Comparison of ENCODE assay signal across 8 cellular contexts in the genomic region with DNA sequence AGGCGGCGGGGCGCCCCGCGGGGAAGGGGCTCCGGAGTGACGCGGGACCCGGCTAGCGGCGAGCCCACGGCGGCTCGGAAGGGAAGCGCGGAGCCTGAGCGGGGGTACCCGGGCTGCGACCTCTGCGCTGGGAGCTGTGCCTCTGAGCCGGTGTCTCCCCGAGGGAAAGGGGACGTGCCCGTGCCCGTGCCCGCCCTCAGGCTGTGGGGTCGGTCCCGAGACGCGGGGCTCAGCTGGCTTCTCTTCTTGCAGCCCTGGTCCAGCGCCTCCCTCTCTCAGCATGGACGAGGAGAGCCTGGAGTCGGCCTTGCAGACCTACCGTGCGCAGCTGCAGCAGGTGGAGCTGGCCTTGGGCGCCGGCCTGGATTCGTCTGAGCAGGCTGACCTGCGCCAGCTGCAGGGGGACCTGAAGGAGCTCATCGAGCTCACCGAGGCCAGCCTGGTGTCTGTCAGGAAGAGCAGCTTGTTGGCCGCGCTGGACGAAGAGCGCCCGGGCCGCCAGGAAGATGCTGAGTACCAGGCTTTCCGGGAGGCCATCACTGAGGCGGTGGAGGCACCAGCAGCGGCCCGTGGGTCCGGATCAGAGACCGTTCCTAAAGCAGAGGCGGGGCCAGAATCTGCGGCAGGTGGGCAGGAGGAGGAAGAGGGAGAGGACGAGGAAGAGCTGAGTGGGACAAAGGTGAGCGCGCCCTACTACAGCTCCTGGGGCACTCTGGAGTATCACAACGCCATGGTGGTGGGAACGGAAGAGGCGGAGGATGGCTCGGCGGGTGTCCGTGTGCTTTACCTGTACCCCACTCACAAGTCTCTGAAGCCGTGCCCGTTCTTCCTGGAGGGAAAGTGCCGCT. TPM values are rescaled to one million over a fixed set of nuclear protein-coding genes. Genes with fewer than 3 reads are reported as not detected.
DNase-seq lines count a peak whose midpoint lies in the region; ATAC-seq, FAIRE-seq and TF ChIP-seq lines count a peak whose summit lies in the region.

No MANE protein-coding gene starts in this region.

- peak overlapping the region; percentile 82 for H3K9ac ChIP-seq in HUES64 (ENCODE audit: low read depth, low read length)
- H3K9ac ChIP-seq in K562 (ENCODE audit: insufficient read depth in 1 of 2, low read depth in 2 of 2, low read length in 2 of 2): peak overlapping the region; percentile 90 to 95
- peak overlapping the region in 1 of 2 donors; percentile 55 for H3K9ac ChIP-seq in kidney (ENCODE audit: low read length in 2 of 2)

- H3K36me3 ChIP-seq in HUES64 (ENCODE audit: insufficient read depth, low read length) (peaks cover 53% of the 10 kb centered on the region), K562 (ENCODE audit: control insufficient read depth, insufficient read depth, low read length) (peaks cover 74% of the 10 kb centered on the region), kidney (ENCODE audit: control insufficient read depth in 1 of 2, insufficient read depth in 2 of 2, low read length in 2 of 2) (peaks cover 10 to 47% of the 10 kb centered on the region in 2 donors)

- peaks cover 70% of the 10 kb centered on the region for H3K4me1 Mint-ChIP-seq in stimulated activated naive CD8-positive, alpha-beta T cell treated with anti-CD3 and anti-CD28 coated beads, Interleukin-15, amount 100 ng/mL, for 72 hours

- CTCF ChIA-PET in A549 (lab: Yijun Ruan, JAX) (interaction anchor here (0.6 to 1.6 kb wide), 7 partner anchors 10 to 271 kb away, joined by 3 to 5 read pairs (median 3); a partner anchor contains a TSS), K562 (lab: Yijun Ruan, JAX; ENCODE audit: low intra/inter-chr PET ratio) (interaction anchor here (2.6 kb wide), 1 partner anchor 156 kb away, joined by 18 read pairs; a partner anchor contains a TSS)

- H3K4me3 ChIP-seq in A549 (peak overlapping the region; percentile 98), HUES64 (ENCODE audit: low read length) (peak overlapping the region; percentile 89), K562 (peak overlapping the region; percentile 100), kidney (ENCODE audit: low read length in 2 of 2) (peak overlapping the region; percentile 56 to 76)

- peaks cover 69% of the 10 kb centered on the region for H3K79me2 ChIP-seq in K562 (ENCODE audit: control insufficient read depth, insufficient read depth, low read length)

- peak overlapping the region; percentile 95 for H3K4me2 ChIP-seq in A549
- peak overlapping the region; percentile 99 for H3K4me2 ChIP-seq in K562 (ENCODE audit: insufficient read depth, low read length)

- FAIRE-seq in A549 (lab: Jason Lieb, UNC): no peak
- FAIRE-seq in K562 (lab: Jason Lieb, UNC): no peak
- no peak for FAIRE-seq in kidney (lab: Jason Lieb, UNC)

- H3K27me3 Mint-ChIP-seq in stimulated activated naive CD8-positive, alpha-beta T cell treated with anti-CD3 and anti-CD28 coated beads, Interleukin-15, amount 100 ng/mL, for 72 hours: no peaks in the 10 kb centered on the region

- POLR2A ChIA-PET in A549 (lab: Yijun Ruan, JAX) (interaction anchor here (0.6 to 2.5 kb wide), 16 partner anchors 10 to 329 kb away, joined by 3 to 38 read pairs (median 4); a partner anchor contains a TSS), K562 (lab: Yijun Ruan, JAX) (interaction anchor here (0.6 to 4.0 kb wide), 13 partner anchors 10 to 187 kb away, joined by 3 to 27 read pairs (median 5); a partner anchor contains a TSS)

- whole genome bisulfite sequencing in A549 (ENCODE audit: missing lambda C conversion rate): 49% methylated on average over 39 of the region's 67 CpGs
- 26% methylated on average over 67 of the region's 67 CpGs for WGBS in HUES64
- WGBS in K562 (ENCODE audit: insufficient coverage, low coverage, missing lambda C conversion rate): 37% methylated on average over 37 of the region's 67 CpGs

- TF ChIP-seq RAD21 in A549 (conservative IDR thresholded peaks at IDR 0.05 in 1 of 2, IDR thresholded peaks at IDR 0.05 in 1 of 2) (no peak), K562 (CRISPR knock-in tag; conservative IDR thresholded peaks at IDR 0.05 in 1 of 2, IDR thresholded peaks at IDR 0.05 in 1 of 2) (no peak)

- peak overlapping the region; percentile 97 to 98 for H3K27ac ChIP-seq in A549
- H3K27ac ChIP-seq in HUES64 (ENCODE audit: low read depth, low read length): peak overlapping the region; percentile 18; the same call in 1 of the 2 replicates
- peak overlapping the region; percentile 96 for H3K27ac ChIP-seq in K562 (ENCODE audit: extremely low read depth, low read depth, low read length)
- H3K27ac ChIP-seq in kidney (ENCODE audit: low read depth in 2 of 2, low read length in 2 of 2): no peak overlapping the region

- peaks cover 22% of the 10 kb centered on the region for H4K20me1 ChIP-seq in K562 (replicated peaks; ENCODE audit: control insufficient read depth, insufficient read depth, low read length)

- TF ChIP-seq EP300 in A549 (IDR thresholded peaks at IDR 0.05): no peak
- no peak for TF ChIP-seq EP300 in K562 (IDR thresholded peaks at IDR 0.05; ENCODE audit: low read length)

- DNase-seq in A549 (ENCODE audit: low read depth in 1 of 2, low spot score in 1 of 2) (no peak), K562 (ENCODE audit: extremely low read depth in 1 of 4, low spot score in 3 of 4) (peak in 2 of 4 experiments; percentile 5 to 15), kidney (peak; percentile 79), NCI-H524 treated with DMSO at 0.1 percent for 48 hours (lab: John Stamatoyannopoulos, UW) (no peak)
- DNase-seq in stimulated activated naive CD8-positive, alpha-beta T cell treated with anti-CD3 and anti-CD28 coated beads, Interleukin-15, amount 100 ng/mL, for 72 hours: peak in 1 of 2 donors; percentile 15
- no peak for DNase-seq in stimulated activated CD4-positive, alpha-beta T cell treated with anti-CD3 and anti-CD28 coated beads, Interleukin-2, amount 100 ng/mL, for 24 hours

- TF ChIP-seq CTCF in A549 (IDR thresholded peaks at IDR 0.05) (no peak), K562 (IDR thresholded peaks at IDR 0.05 in 2 of 3, conservative IDR thresholded peaks at IDR 0.05 in 1 of 3; ENCODE audit: insufficient read depth in 2 of 3, low read depth in 1 of 3, low read length in 3 of 3) (no peak), kidney (IDR thresholded peaks at IDR 0.05; ENCODE audit: borderline replicate concordance, extremely low read depth, insufficient read depth) (no peak)

- in situ Hi-C loops in K562 (cut with MboI): loop anchor here (5.0 kb wide), 1 partner anchor 154 kb away; a partner anchor contains a TSS

- H3K9me3 ChIP-seq in A549: peaks cover 10% of the 10 kb centered on the region
- H3K9me3 ChIP-seq in HUES64 (ENCODE audit: insufficient read depth, low read depth, low read length): no peaks in the 10 kb centered on the region
- H3K9me3 ChIP-seq in K562 (replicated peaks; ENCODE audit: control insufficient read depth, insufficient read depth, low read depth, low read length): no peaks in the 10 kb centered on the region
- no peaks in the 10 kb centered on the region for H3K9me3 ChIP-seq in kidney (ENCODE audit: control insufficient read depth in 1 of 2, low read length in 2 of 2)

- intact Hi-C loops in K562 (cut with micrococcal nuclease): loop anchor here (5.0 to 10.0 kb wide), 4 partner anchors 76 to 249 kb away; a partner anchor contains a TSS
- intact Hi-C loops in kidney (cut with DNase I): no loop called here

- H3K4me1 ChIP-seq in A549 (peaks cover 21% of the 10 kb centered on the region), HUES64 (ENCODE audit: insufficient read depth, low read length) (no peaks in the 10 kb centered on the region), K562 (replicated peaks in 1 of 2; ENCODE audit: control insufficient read depth in 2 of 2, insufficient read depth in 2 of 2, low read length in 2 of 2) (peaks cover 13 to 53% of the 10 kb centered on the region in 2 experiments), kidney (ENCODE audit: control insufficient read depth in 1 of 2, insufficient read depth in 1 of 2, low read depth in 1 of 2, low read length in 2 of 2) (peaks cover 6 to 17% of the 10 kb centered on the region in 2 donors)

- H3K27ac Mint-ChIP-seq in stimulated activated naive CD8-positive, alpha-beta T cell treated with anti-CD3 and anti-CD28 coated beads, Interleukin-15, amount 100 ng/mL, for 72 hours: peak overlapping the region; percentile 64 to 88

- H3K4me3 Mint-ChIP-seq in stimulated activated naive CD8-positive, alpha-beta T cell treated with anti-CD3 and anti-CD28 coated beads, Interleukin-15, amount 100 ng/mL, for 72 hours: peak overlapping the region; percentile 89 to 90

- H3K27me3 ChIP-seq in HUES64 (ENCODE audit: insufficient read depth, low read length) (no peaks in the 10 kb centered on the region), K562 (ENCODE audit: control insufficient read depth in 2 of 2, insufficient read depth in 2 of 2, low read length in 2 of 2) (no peaks in the 10 kb centered on the region)

- TF ChIP-seq POLR2A in A549 (IDR thresholded peaks at IDR 0.05; ENCODE audit: low read length): no peak
- no peak for TF ChIP-seq POLR2A in K562 (conservative IDR thresholded peaks at IDR 0.05)

- no peaks in the 10 kb centered on the region for H3K9me1 ChIP-seq in K562 (ENCODE audit: control insufficient read depth, insufficient read depth, low read length)

- BruUV-seq in K562 (replicated peaks; lab: Mats Ljungman, UMichigan): TSS peak; percentile 54

- 0 out of 2 replicates have a peak overlapping the region, but pooled peaks have one; percentile 67 for H2AFZ ChIP-seq in K562 (ENCODE audit: low read depth, low read length)

- peaks cover 0 to 6% of the 10 kb centered on the region in 2 donors for H3K9me3 Mint-ChIP-seq in stimulated activated naive CD8-positive, alpha-beta T cell treated with anti-CD3 and anti-CD28 coated beads, Interleukin-15, amount 100 ng/mL, for 72 hours

- peak; percentile 2 to 17; a peak in 2 of 6 replicates for ATAC-seq in A549
- peak; percentile 9 for ATAC-seq in GM18868 (IDR thresholded peaks at IDR 0.05; ENCODE audit: unreplicated experiment)
- no peak for ATAC-seq in K562
- ATAC-seq in stimulated activated naive CD8-positive, alpha-beta T cell treated with anti-CD3 and anti-CD28 coated beads, Interleukin-15, amount 100 ng/mL, for 72 hours: peak; percentile 20

RNA-seq across cellular contexts. Expression of a gene that starts 0.7 kb away (rescaled TPM):
- polyA plus RNA-seq in A549 (2011; rRNA removed) (9.2 and 9.5 TPM in 2 replicates), A549 (2017; fragmentation: RNase III; extraction: RNeasy Plus Mini Kit Qiagen cat#74134 plus additional on column Dnase treatment) (22.6 to 25.6 TPM (median 23.9 TPM) in 3 replicates), K562 (2011; rRNA removed) (7.4 and 10.7 TPM in 2 replicates), K562 (2014; fragmentation: Illumina TruSeq; extraction: Trizol) (5.6 and 10.9 TPM in 2 replicates), K562 (2014; fragmentation: Nextera tagmentation; extraction: Ambion mirVana) (under 1 TPM; 0.14 to 0.21 TPM), K562 (2014; rRNA removed) (24.1 and 27.7 TPM in 2 replicates), kidney (ENCODE audit: insufficient read depth, low read depth, low replicate concordance) (39.6 TPM)
- 28.6 and 32.6 TPM in 2 replicates for polyA plus RNA-seq in A549 (2012; cell fraction: cytosol; rRNA removed)
- polyA plus RNA-seq in A549 (2012; cell fraction: nucleus; rRNA removed): 98.7 and 141 TPM in 2 replicates
- polyA minus RNA-seq in A549 (2011; rRNA and poly(A)+ RNA removed): 8.8 and 10.6 TPM in 2 replicates
- 16.8 TPM for polyA plus RNA-seq in HUES64 (2013, experiment 1 of 2)
- 16.4 TPM for polyA plus RNA-seq in HUES64 (2013, experiment 2 of 2)
- total RNA-seq in K562 (2011; cell fraction: chromatin; rRNA removed; ENCODE audit: low replicate concordance): 20.3 and 73.7 TPM in 2 replicates
- 43.4 and 48.4 TPM in 2 replicates for total RNA-seq in K562 (2011; cell fraction: nucleolus; rRNA removed)
- 35.6 and 47.3 TPM in 2 replicates for total RNA-seq in K562 (2011; cell fraction: nucleoplasm; rRNA removed)
- total RNA-seq in K562 (2014; rRNA removed) (19.4 and 26.6 TPM in 2 replicates), K562 (2014; rRNA removed; fragmentation: Illumina TruSeq; extraction: Trizol) (2.2 and 2.4 TPM in 2 replicates), K562 (2015; rRNA removed; fragmentation: Illumina TruSeq; extraction: Trizol) (7.9 and 8.4 TPM in 2 replicates), K562 (2021) (22.5 and 25.4 TPM in 2 replicates), kidney (30.5 TPM)
- polyA plus RNA-seq in K562 (2011; cell fraction: cytosol; rRNA removed): 6.2 and 15.4 TPM in 2 replicates
- 40.8 and 67.3 TPM in 2 replicates for polyA plus RNA-seq in K562 (2011; cell fraction: nucleus; rRNA removed)
- 14.8 and 18.0 TPM in 2 replicates for polyA plus RNA-seq in K562 (2012)
- polyA minus RNA-seq in K562 (2011; rRNA and poly(A)+ RNA removed): 2.7 and 4.6 TPM in 2 replicates
- polyA minus RNA-seq in K562 (2011; cell fraction: cytosol; rRNA and poly(A)+ RNA removed): 11.6 and 12.8 TPM in 2 replicates
- 9.8 and 11.2 TPM in 2 replicates for polyA minus RNA-seq in K562 (2011; cell fraction: nucleus; rRNA and poly(A)+ RNA removed)

RNA-seq across cellular contexts. Expression of a gene that starts 0.7 kb away (rescaled TPM):
- polyA plus RNA-seq in A549 (2011; rRNA removed): 14.1 and 25.1 TPM in 2 replicates
- polyA plus RNA-seq in A549 (2012; cell fraction: cytosol; rRNA removed): 50.5 and 52.7 TPM in 2 replicates
- polyA plus RNA-seq in A549 (2012; cell fraction: nucleus; rRNA removed): 81.2 and 97.2 TPM in 2 replicates
- polyA plus RNA-seq in A549 (2017; fragmentation: RNase III; extraction: RNeasy Plus Mini Kit Qiagen cat#74134 plus additional on column Dnase treatment): 29.7 to 33.2 TPM (median 31.1 TPM) in 3 replicates
- polyA minus RNA-seq in A549 (2011; rRNA and poly(A)+ RNA removed): 14.8 TPM in 2 replicates
- 14.0 TPM for polyA plus RNA-seq in HUES64 (2013, experiment 1 of 2)
- 12.9 TPM for polyA plus RNA-seq in HUES64 (2013, experiment 2 of 2)
- total RNA-seq in K562 (2011; cell fraction: chromatin; rRNA removed; ENCODE audit: low replicate concordance): 98.6 and 222 TPM in 2 replicates
- total RNA-seq in K562 (2011; cell fraction: nucleolus; rRNA removed): 116 and 124 TPM in 2 replicates
- total RNA-seq in K562 (2011; cell fraction: nucleoplasm; rRNA removed): 75.6 and 81.5 TPM in 2 replicates
- 64.3 and 74.1 TPM in 2 replicates for total RNA-seq in K562 (2014; rRNA removed)
- total RNA-seq in K562 (2014; rRNA removed; fragmentation: Illumina TruSeq; extraction: Trizol): 16.1 and 19.1 TPM in 2 replicates
- total RNA-seq in K562 (2015; rRNA removed; fragmentation: Illumina TruSeq; extraction: Trizol): 37.3 and 37.7 TPM in 2 replicates
- total RNA-seq in K562 (2021): 64.0 and 78.9 TPM in 2 replicates
- 37.5 and 39.5 TPM in 2 replicates for polyA plus RNA-seq in K562 (2011; rRNA removed)
- polyA plus RNA-seq in K562 (2011; cell fraction: cytosol; rRNA removed): 52.0 and 57.8 TPM in 2 replicates
- 132 and 147 TPM in 2 replicates for polyA plus RNA-seq in K562 (2011; cell fraction: nucleus; rRNA removed)
- polyA plus RNA-seq in K562 (2012): 44.1 and 48.2 TPM in 2 replicates
- polyA plus RNA-seq in K562 (2014; fragmentation: Illumina TruSeq; extraction: Trizol): 20.0 and 36.3 TPM in 2 replicates
- polyA plus RNA-seq in K562 (2014; fragmentation: Nextera tagmentation; extraction: Ambion mirVana): 1 to 10 TPM; 2.2 to 6.0 TPM
- 66.9 and 70.5 TPM in 2 replicates for polyA plus RNA-seq in K562 (2014; rRNA removed)
- polyA minus RNA-seq in K562 (2011; rRNA and poly(A)+ RNA removed): 18.4 and 33.9 TPM in 2 replicates
- 14.4 and 22.2 TPM in 2 replicates for polyA minus RNA-seq in K562 (2011; cell fraction: cytosol; rRNA and poly(A)+ RNA removed)
- 46.2 and 62.4 TPM in 2 replicates for polyA minus RNA-seq in K562 (2011; cell fraction: nucleus; rRNA and poly(A)+ RNA removed)
- 71.2 TPM for total RNA-seq in kidney
- 60.6 TPM for polyA plus RNA-seq in kidney (ENCODE audit: insufficient read depth, low read depth, low replicate concordance)

RNA-seq across cellular contexts. Expression of a gene that starts 12.1 kb away (rescaled TPM):
- polyA plus RNA-seq in A549 (2011; rRNA removed) (0.20 and 0.22 TPM in 2 replicates), A549 (2017; fragmentation: RNase III; extraction: RNeasy Plus Mini Kit Qiagen cat#74134 plus additional on column Dnase treatment) (0.63 to 0.69 TPM (median 0.66 TPM) in 3 replicates), K562 (2011; rRNA removed) (0.10 and 0.37 TPM in 2 replicates), K562 (2014; fragmentation: Illumina TruSeq; extraction: Trizol) (not detected in 2 replicates), K562 (2014; fragmentation: Nextera tagmentation; extraction: Ambion mirVana) (not detected), K562 (2014; rRNA removed) (3.2 and 3.5 TPM in 2 replicates), kidney (ENCODE audit: insufficient read depth, low read depth, low replicate concordance) (2.4 TPM)
- polyA plus RNA-seq in A549 (2012; cell fraction: cytosol; rRNA removed): 2.3 and 4.3 TPM in 2 replicates
- polyA plus RNA-seq in A549 (2012; cell fraction: nucleus; rRNA removed): 16.7 and 55.0 TPM in 2 replicates
- polyA minus RNA-seq in A549 (2011; rRNA and poly(A)+ RNA removed): not detected in 2 replicates
- 1.1 TPM for polyA plus RNA-seq in HUES64 (2013, experiment 1 of 2)
- polyA plus RNA-seq in HUES64 (2013, experiment 2 of 2): 1.2 TPM
- total RNA-seq in K562 (2011; cell fraction: chromatin; rRNA removed; ENCODE audit: low replicate concordance): not detected in 2 replicates
- total RNA-seq in K562 (2011; cell fraction: nucleolus; rRNA removed): 4.9 and 6.3 TPM in 2 replicates
- not detected in 2 replicates for total RNA-seq in K562 (2011; cell fraction: nucleoplasm; rRNA removed)
- total RNA-seq in K562 (2014; rRNA removed) (0.32 and 3.8 TPM in 2 replicates), K562 (2014; rRNA removed; fragmentation: Illumina TruSeq; extraction: Trizol) (not detected in 2 replicates), K562 (2015; rRNA removed; fragmentation: Illumina TruSeq; extraction: Trizol) (0.19 TPM in 1 of 2 replicates, not detected in the other), K562 (2021) (not detected in 2 replicates), kidney (64.5 TPM)
- 1.1 and 5.8 TPM in 2 replicates for polyA plus RNA-seq in K562 (2011; cell fraction: cytosol; rRNA removed)
- 1.4 and 13.8 TPM in 2 replicates for polyA plus RNA-seq in K562 (2011; cell fraction: nucleus; rRNA removed)
- polyA plus RNA-seq in K562 (2012): 0.87 and 1.3 TPM in 2 replicates
- polyA minus RNA-seq in K562 (2011; rRNA and poly(A)+ RNA removed): not detected in 2 replicates
- not detected in 2 replicates for polyA minus RNA-seq in K562 (2011; cell fraction: cytosol; rRNA and poly(A)+ RNA removed)
- 1.2 TPM in 1 of 2 replicates, not detected in the other for polyA minus RNA-seq in K562 (2011; cell fraction: nucleus; rRNA and poly(A)+ RNA removed)

RNA-seq across cellular contexts. Expression of a gene that starts 27.9 kb away (rescaled TPM):
- 2.5 and 2.8 TPM in 2 replicates for polyA plus RNA-seq in A549 (2011; rRNA removed)
- polyA plus RNA-seq in A549 (2012; cell fraction: cytosol; rRNA removed): 9.6 and 17.7 TPM in 2 replicates
- polyA plus RNA-seq in A549 (2012; cell fraction: nucleus; rRNA removed): 114 and 216 TPM in 2 replicates
- polyA plus RNA-seq in A549 (2017; fragmentation: RNase III; extraction: RNeasy Plus Mini Kit Qiagen cat#74134 plus additional on column Dnase treatment): 5.9 to 7.2 TPM (median 6.5 TPM) in 3 replicates
- 0.45 and 0.88 TPM in 2 replicates for polyA minus RNA-seq in A549 (2011; rRNA and poly(A)+ RNA removed)
- 4.9 TPM for polyA plus RNA-seq in HUES64 (2013, experiment 1 of 2)
- 3.9 TPM for polyA plus RNA-seq in HUES64 (2013, experiment 2 of 2)
- total RNA-seq in K562 (2011; cell fraction: chromatin; rRNA removed; ENCODE audit: low replicate concordance): 6.7 and 27.9 TPM in 2 replicates
- total RNA-seq in K562 (2011; cell fraction: nucleolus; rRNA removed): 29.6 and 36.2 TPM in 2 replicates
- total RNA-seq in K562 (2011; cell fraction: nucleoplasm; rRNA removed): 12.0 and 12.1 TPM in 2 replicates
- total RNA-seq in K562 (2014; rRNA removed): 9.5 and 12.7 TPM in 2 replicates
- 0.11 and 0.32 TPM in 2 replicates for total RNA-seq in K562 (2014; rRNA removed; fragmentation: Illumina TruSeq; extraction: Trizol)
- 2.7 and 2.8 TPM in 2 replicates for total RNA-seq in K562 (2015; rRNA removed; fragmentation: Illumina TruSeq; extraction: Trizol)
- total RNA-seq in K562 (2021): 9.3 and 10.2 TPM in 2 replicates
- polyA plus RNA-seq in K562 (2011; rRNA removed): 1.5 and 3.9 TPM in 2 replicates
- polyA plus RNA-seq in K562 (2011; cell fraction: cytosol; rRNA removed): 4.5 and 15.8 TPM in 2 replicates
- 37.1 and 90.0 TPM in 2 replicates for polyA plus RNA-seq in K562 (2011; cell fraction: nucleus; rRNA removed)
- polyA plus RNA-seq in K562 (2012): 5.5 and 10.7 TPM in 2 replicates
- polyA plus RNA-seq in K562 (2014; fragmentation: Illumina TruSeq; extraction: Trizol): 0.83 and 2.3 TPM in 2 replicates
- polyA plus RNA-seq in K562 (2014; fragmentation: Nextera tagmentation; extraction: Ambion mirVana): not detected
- polyA plus RNA-seq in K562 (2014; rRNA removed): 17.1 and 20.2 TPM in 2 replicates
- polyA minus RNA-seq in K562 (2011; rRNA and poly(A)+ RNA removed): 0.06 and 0.25 TPM in 2 replicates
- polyA minus RNA-seq in K562 (2011; cell fraction: cytosol; rRNA and poly(A)+ RNA removed): 1.2 and 1.5 TPM in 2 replicates
- polyA minus RNA-seq in K562 (2011; cell fraction: nucleus; rRNA and poly(A)+ RNA removed): 4.7 and 7.7 TPM in 2 replicates
- total RNA-seq in kidney: 12.1 TPM
- polyA plus RNA-seq in kidney (ENCODE audit: insufficient read depth, low read depth, low replicate concordance): 114 TPM

RNA-seq across cellular contexts. Expression of a gene that starts 31.1 kb away (rescaled TPM):
- polyA plus RNA-seq in A549 (2011; rRNA removed) (22.5 and 28.1 TPM in 2 replicates), A549 (2017; fragmentation: RNase III; extraction: RNeasy Plus Mini Kit Qiagen cat#74134 plus additional on column Dnase treatment) (59.6 to 64.7 TPM (median 64.6 TPM) in 3 replicates), K562 (2011; rRNA removed) (29.5 and 48.0 TPM in 2 replicates), K562 (2014; fragmentation: Illumina TruSeq; extraction: Trizol) (10.3 and 24.9 TPM in 2 replicates), K562 (2014; fragmentation: Nextera tagmentation; extraction: Ambion mirVana) (1 to 10 TPM in 1 of 2 experiments, under 1 TPM in 1; 0.34 to 1.1 TPM), K562 (2014; rRNA removed) (62.6 and 84.4 TPM in 2 replicates), kidney (ENCODE audit: insufficient read depth, low read depth, low replicate concordance) (171 TPM)
- 75.6 and 107 TPM in 2 replicates for polyA plus RNA-seq in A549 (2012; cell fraction: cytosol; rRNA removed)
- polyA plus RNA-seq in A549 (2012; cell fraction: nucleus; rRNA removed): 267 and 298 TPM in 2 replicates
- 5.8 and 14.9 TPM in 2 replicates for polyA minus RNA-seq in A549 (2011; rRNA and poly(A)+ RNA removed)
- polyA plus RNA-seq in HUES64 (2013, experiment 1 of 2): 26.3 TPM
- 34.2 TPM for polyA plus RNA-seq in HUES64 (2013, experiment 2 of 2)
- 22.0 and 60.9 TPM in 2 replicates for total RNA-seq in K562 (2011; cell fraction: chromatin; rRNA removed; ENCODE audit: low replicate concordance)
- total RNA-seq in K562 (2011; cell fraction: nucleolus; rRNA removed): 104 and 105 TPM in 2 replicates
- total RNA-seq in K562 (2011; cell fraction: nucleoplasm; rRNA removed): 35.7 and 41.6 TPM in 2 replicates
- total RNA-seq in K562 (2014; rRNA removed) (62.7 and 92.2 TPM in 2 replicates), K562 (2014; rRNA removed; fragmentation: Illumina TruSeq; extraction: Trizol) (8.2 and 8.3 TPM in 2 replicates), K562 (2015; rRNA removed; fragmentation: Illumina TruSeq; extraction: Trizol) (26.5 and 28.3 TPM in 2 replicates), K562 (2021) (97.3 and 104 TPM in 2 replicates), kidney (154 TPM)
- 27.4 and 73.4 TPM in 2 replicates for polyA plus RNA-seq in K562 (2011; cell fraction: cytosol; rRNA removed)
- 238 and 316 TPM in 2 replicates for polyA plus RNA-seq in K562 (2011; cell fraction: nucleus; rRNA removed)
- 65.5 and 70.1 TPM in 2 replicates for polyA plus RNA-seq in K562 (2012)
- polyA minus RNA-seq in K562 (2011; rRNA and poly(A)+ RNA removed): 1.6 and 4.4 TPM in 2 replicates
- polyA minus RNA-seq in K562 (2011; cell fraction: cytosol; rRNA and poly(A)+ RNA removed): 14.8 and 20.6 TPM in 2 replicates
- polyA minus RNA-seq in K562 (2011; cell fraction: nucleus; rRNA and poly(A)+ RNA removed): 47.3 and 53.0 TPM in 2 replicates

Comparison
In these comparisons a context has a peak if more than half of its experiments do, and no peak if none do; other contexts are left out.
1. H3K27ac ChIP-seq: peak in A549 (2 of 2), HUES64 (single experiment) and K562 (single experiment); none in kidney (0 of 2).
2. Peak in every context shown above with its lines, with median percentiles within 50 percentile points of each other: H3K4me3 ChIP-seq.